Comparison of ENCODE assay signal across 12 cellular contexts in the genomic region with DNA sequence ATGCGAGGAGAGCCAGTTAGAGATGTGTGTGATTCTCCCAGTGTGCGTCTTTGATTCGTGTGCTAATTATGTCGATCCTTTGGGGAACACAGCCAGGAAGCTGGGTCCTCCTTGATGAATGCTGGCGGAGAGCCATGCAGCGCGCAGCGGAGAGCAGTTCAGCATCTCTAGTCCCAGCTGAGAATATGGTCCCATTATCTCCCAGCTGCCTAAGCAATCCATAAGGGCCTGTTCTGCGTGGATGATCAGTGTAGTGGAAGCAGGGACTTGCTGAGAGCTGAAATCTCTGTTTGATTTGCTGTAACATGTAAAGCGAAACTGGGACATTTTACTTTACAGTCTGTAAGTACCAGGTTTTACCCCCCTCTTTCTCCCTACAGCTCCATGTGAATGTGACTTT.
DNase-seq lines count a peak whose midpoint lies in the region; ATAC-seq and TF ChIP-seq lines count a peak whose summit lies in the region.
"Had no signal": no experiment of that assay in that cellular context is flagged by ENCODE, and none has a peak within 500 bp of the region (broad histone marks: within the 10 kb centered on the region; RNA-seq: fewer than 3 reads in every experiment).

No MANE protein-coding gene starts in this region.

- no peak for TF ChIP-seq POLR2A in uterus (IDR thresholded peaks at IDR 0.05)

- peak; percentile 33 for DNase-seq in SK-N-SH
- DNase-seq in NCI-H69 (lab: John Stamatoyannopoulos, UW), result peak; percentile 90
- DNase-seq in head of caudate nucleus, result peak; percentile 21 to 74 (median 44)
- peak; percentile 68 for DNase-seq in superior temporal gyrus (ENCODE audit: extremely low spot score)
- no peak for DNase-seq in osteocyte (ENCODE audit: extremely low spot score, unreplicated experiment)
- no peak for DNase-seq in uterus
- DNase-seq in activated CD8-positive, alpha-beta memory T cell treated with anti-CD3 and anti-CD28 coated beads, Interleukin-2, amount 10 ng/mL, durations not matched to agents 7 days and 5 days, result no peak
- DNase-seq: kidney, natural killer cell, Peyer's patch had no signal

- POLR2A ChIA-PET in SK-N-SH (lab: Yijun Ruan, JAX), result interaction anchor here (1.3 kb wide), 1 partner anchor 10 kb away, joined by 4 read pairs; no protein-coding TSS in a partner anchor

- no peaks in the 10 kb centered on the region for H3K79me2 ChIP-seq in SK-N-SH (ENCODE audit: insufficient read depth)

- no peaks in the 10 kb centered on the region for H3K9me2 ChIP-seq in SK-N-SH

- H3K27me3 Mint-ChIP-seq in osteocyte (ENCODE audit: unreplicated experiment), result no peaks in the 10 kb centered on the region
- no peaks in the 10 kb centered on the region for H3K27me3 Mint-ChIP-seq in activated CD8-positive, alpha-beta memory T cell treated with anti-CD3 and anti-CD28 coated beads, Interleukin-2, amount 10 ng/mL, durations not matched to agents 7 days and 5 days

- no peaks in the 10 kb centered on the region for H3K27me3 ChIP-seq in SK-N-SH (ENCODE audit: insufficient read depth)
- no peaks in the 10 kb centered on the region for H3K27me3 ChIP-seq in uterus
- H3K27me3 ChIP-seq: Peyer's patch had no signal

- no peak overlapping the region for H3K27ac Mint-ChIP-seq in osteocyte (ENCODE audit: unreplicated experiment)
- no peak overlapping the region for H3K27ac Mint-ChIP-seq in activated CD8-positive, alpha-beta memory T cell treated with anti-CD3 and anti-CD28 coated beads, Interleukin-2, amount 10 ng/mL, durations not matched to agents 7 days and 5 days
- H3K27ac Mint-ChIP-seq: activated naive CD4-positive, alpha-beta T cell treated with anti-CD3 and anti-CD28 coated beads, Interleukin-2, amount 50 U/mL, for 72 hours; natural killer cell had no signal

- ATAC-seq in SK-N-SH treated with all-trans-retinoic acid at 6 μM for 48 hours, result no peak; the same call in 2 of the 3 replicates
- no peak for ATAC-seq in activated CD8-positive, alpha-beta memory T cell treated with anti-CD3 and anti-CD28 coated beads, Interleukin-2, amount 10 ng/mL, durations not matched to agents 7 days and 5 days
- ATAC-seq: activated naive CD4-positive, alpha-beta T cell treated with anti-CD3 and anti-CD28 coated beads, Interleukin-2, amount 50 U/mL, for 72 hours; natural killer cell had no signal

- H3K36me3 Mint-ChIP-seq in osteocyte (ENCODE audit: unreplicated experiment), result no peaks in the 10 kb centered on the region
- no peaks in the 10 kb centered on the region for H3K36me3 Mint-ChIP-seq in activated CD8-positive, alpha-beta memory T cell treated with anti-CD3 and anti-CD28 coated beads, Interleukin-2, amount 10 ng/mL, durations not matched to agents 7 days and 5 days
- H3K36me3 Mint-ChIP-seq: activated naive CD4-positive, alpha-beta T cell treated with anti-CD3 and anti-CD28 coated beads, Interleukin-2, amount 50 U/mL, for 72 hours; natural killer cell had no signal

- no peak for TF ChIP-seq RAD21 in SK-N-SH (IDR thresholded peaks at IDR 0.05; ENCODE audit: low read length)

- H4K20me1 ChIP-seq in SK-N-SH (ENCODE audit: insufficient read depth), result no peaks in the 10 kb centered on the region

- H3K4me3 Mint-ChIP-seq in osteocyte (ENCODE audit: unreplicated experiment), result no peak overlapping the region
- no peak overlapping the region for H3K4me3 Mint-ChIP-seq in activated CD8-positive, alpha-beta memory T cell treated with anti-CD3 and anti-CD28 coated beads, Interleukin-2, amount 10 ng/mL, durations not matched to agents 7 days and 5 days
- H3K4me3 Mint-ChIP-seq: natural killer cell had no signal

- H3K4me2 ChIP-seq in SK-N-SH, result no peak overlapping the region

- no peaks in the 10 kb centered on the region for H3F3A ChIP-seq in SK-N-SH (replicated peaks; ENCODE audit: insufficient read depth)

- no peaks in the 10 kb centered on the region for H3K4me1 Mint-ChIP-seq in osteocyte (ENCODE audit: unreplicated experiment)
- H3K4me1 Mint-ChIP-seq in activated CD8-positive, alpha-beta memory T cell treated with anti-CD3 and anti-CD28 coated beads, Interleukin-2, amount 10 ng/mL, durations not matched to agents 7 days and 5 days, result no peaks in the 10 kb centered on the region
- H3K4me1 Mint-ChIP-seq: natural killer cell had no signal

- no peak overlapping the region for H3K9ac ChIP-seq in SK-N-SH

- intact Hi-C loops in head of caudate nucleus (cut with DNase I), result no loop called here
- intact Hi-C loops in uterus (cut with DNase I; ENCODE audit: low total_unique reads), result no loop called here

- H3K9me3 ChIP-seq in SK-N-SH, result no peaks in the 10 kb centered on the region
- no peaks in the 10 kb centered on the region for H3K9me3 ChIP-seq in uterus
- H3K9me3 ChIP-seq: Peyer's patch had no signal

- peak overlapping the region in 1 of 2 experiments; percentile 30; a peak in 1 of 4 replicates for H3K4me3 ChIP-seq in SK-N-SH (ENCODE audit: low read depth in 2 of 2, low read length in 1 of 2)
- H3K4me3 ChIP-seq in uterus, result no peak overlapping the region
- H3K4me3 ChIP-seq: Peyer's patch had no signal

- H3K9me3 Mint-ChIP-seq in osteocyte (ENCODE audit: unreplicated experiment), result peaks cover 9% of the 10 kb centered on the region
- H3K9me3 Mint-ChIP-seq in activated CD8-positive, alpha-beta memory T cell treated with anti-CD3 and anti-CD28 coated beads, Interleukin-2, amount 10 ng/mL, durations not matched to agents 7 days and 5 days (ENCODE audit: low read depth), result no peaks in the 10 kb centered on the region
- H3K9me3 Mint-ChIP-seq: activated naive CD4-positive, alpha-beta T cell treated with anti-CD3 and anti-CD28 coated beads, Interleukin-2, amount 50 U/mL, for 72 hours had no signal

- 4% methylated on average over 5 of the region's 10 CpGs for WGBS in SK-N-SH (ENCODE audit: low lambda C conversion rate)

- no peak for TF ChIP-seq CTCF in SK-N-SH (IDR thresholded peaks at IDR 0.05)
- TF ChIP-seq CTCF in osteocyte (IDR thresholded peaks at IDR 0.05), result no peak
- no peak for TF ChIP-seq CTCF in uterus (IDR thresholded peaks at IDR 0.05)

- peak overlapping the region in 1 of 2 experiments; percentile 92; a peak in 2 of 4 replicates for H3K27ac ChIP-seq in SK-N-SH (ENCODE audit: low read depth in 2 of 2, low read length in 1 of 2)
- no peak overlapping the region for H3K27ac ChIP-seq in uterus
- H3K27ac ChIP-seq: Peyer's patch had no signal

- CTCF ChIA-PET in SK-N-SH (lab: Yijun Ruan, JAX), result interaction anchor here (1.6 kb wide), 1 partner anchor 10 kb away, joined by 5 read pairs; no protein-coding TSS in a partner anchor
- CTCF ChIA-PET in activated CD8-positive, alpha-beta memory T cell treated with anti-CD3 and anti-CD28 coated beads, Interleukin-2, amount 10 ng/mL, durations not matched to agents 7 days and 5 days (lab: Charles Lee), result no interaction called here

- peaks cover 0 to 18% of the 10 kb centered on the region in 2 experiments; a peak in 2 of 4 replicates for H3K4me1 ChIP-seq in SK-N-SH (ENCODE audit: control insufficient read depth in 1 of 2, insufficient read depth in 2 of 2, low read depth in 1 of 2, low read length in 1 of 2)
- no peaks in the 10 kb centered on the region for H3K4me1 ChIP-seq in uterus
- H3K4me1 ChIP-seq: Peyer's patch had no signal

- H3K36me3 ChIP-seq in SK-N-SH (replicated peaks in 1 of 2; ENCODE audit: control insufficient read depth in 1 of 2, insufficient read depth in 2 of 2, low read length in 1 of 2), result no peaks in the 10 kb centered on the region
- H3K36me3 ChIP-seq in uterus, result no peaks in the 10 kb centered on the region
- H3K36me3 ChIP-seq: Peyer's patch had no signal

- H2AFZ ChIP-seq in SK-N-SH (ENCODE audit: low read depth), result no peak overlapping the region

- TF ChIP-seq EP300 in SK-N-SH (IDR thresholded peaks at IDR 0.05; ENCODE audit: borderline replicate concordance in 1 of 2, low read depth in 1 of 2, low read length in 1 of 2), result no peak

TF ChIP-seq in SK-N-SH, 30 proteins besides CTCF, POLR2A, EP300 and RAD21:
- TF ChIP-seq GABPA (IDR thresholded peaks at IDR 0.05; ENCODE audit: low read depth) (no peak), MXI1 (IDR thresholded peaks at IDR 0.05; ENCODE audit: low read depth, low read length) (peak; percentile 43; the same call in 1 of the 2 replicates)

TF ChIP-seq in SK-N-SH treated with all-trans-retinoic acid at 6 μM for 48 hours, 23 proteins besides CTCF, POLR2A, EP300 and RAD21 (continues in another document):
- no peak for TF ChIP-seq ESRRG (CRISPR knock-in tag; IDR thresholded peaks at IDR 0.05)
- no peak for TF ChIP-seq SNAI2 (CRISPR knock-in tag; IDR thresholded peaks at IDR 0.05)
- TF ChIP-seq POU6F1 (CRISPR knock-in tag; IDR thresholded peaks at IDR 0.05; ENCODE audit: borderline replicate concordance, low read depth), result no peak
- TF ChIP-seq ZC3H10 (CRISPR knock-in tag; IDR thresholded peaks at IDR 0.05), result no peak
- no peak for TF ChIP-seq TOX (CRISPR knock-in tag; IDR thresholded peaks at IDR 0.05; ENCODE audit: borderline replicate concordance)
- no peak for TF ChIP-seq PATZ1 (CRISPR knock-in tag; IDR thresholded peaks at IDR 0.05; ENCODE audit: borderline replicate concordance)

Comparison
In these comparisons a context has a peak if more than half of its experiments do, and no peak if none do; other contexts are left out.
1. DNase-seq: peak in SK-N-SH (single experiment), NCI-H69 (single experiment), head of caudate nucleus (42 of 42) and superior temporal gyrus (single experiment); none in osteocyte (single experiment), uterus (0 of 2) and activated CD8-positive, alpha-beta memory T cell treated with anti-CD3 and anti-CD28 coated beads, Interleukin-2, amount 10 ng/mL, durations not matched to agents 7 days and 5 days (single experiment).